ENCODE assay signal across 1 cellular context in genomic region chr17:81959362-81960129, GRCh38.
TF ChIP-seq lines count a peak whose summit lies in the region.

No MANE protein-coding gene starts in this region.

TF ChIP-seq in HepG2, 621 proteins besides CTCF, POLR2A, EP300 and RAD21 (continues in another document):
- no peak for TF ChIP-seq ZNF83 (CRISPR knock-in tag; IDR thresholded peaks at IDR 0.05; ENCODE audit: borderline replicate concordance)
- no peak for TF ChIP-seq GATAD2A (CRISPR knock-in tag; IDR thresholded peaks at IDR 0.05)
- TF ChIP-seq MTF2 (CRISPR knock-in tag; IDR thresholded peaks at IDR 0.05; ENCODE audit: borderline replicate concordance) = no peak
- peak; percentile 23 for TF ChIP-seq ZNF503 (CRISPR knock-in tag; IDR thresholded peaks at IDR 0.05)
- no peak for TF ChIP-seq RFX5 (IDR thresholded peaks at IDR 0.05; ENCODE audit: low read depth, low read length)
- no peak for TF ChIP-seq NR0B2 (CRISPR knock-in tag; IDR thresholded peaks at IDR 0.05)
- no peak for TF ChIP-seq USF2 (IDR thresholded peaks at IDR 0.05; ENCODE audit: low read depth, low read length)
- no peak for TF ChIP-seq USF2 (CRISPR knock-in tag; IDR thresholded peaks at IDR 0.05; ENCODE audit: borderline replicate concordance)
- no peak; the same call in 1 of the 2 replicates for TF ChIP-seq PHF21A (CRISPR knock-in tag; IDR thresholded peaks at IDR 0.05)
- TF ChIP-seq ZNF841 (CRISPR knock-in tag; IDR thresholded peaks at IDR 0.05; ENCODE audit: borderline replicate concordance) = peak; percentile 60; the same call in 1 of the 2 replicates
- no peak for TF ChIP-seq BRCA1 (CRISPR knock-in tag; IDR thresholded peaks at IDR 0.05)
- TF ChIP-seq NRL (CRISPR knock-in tag; IDR thresholded peaks at IDR 0.05; ENCODE audit: borderline replicate concordance) = no peak
- no peak for TF ChIP-seq ZNF776 (CRISPR knock-in tag; IDR thresholded peaks at IDR 0.05)
- no peak for TF ChIP-seq FOXC1 (CRISPR knock-in tag; IDR thresholded peaks at IDR 0.05; ENCODE audit: borderline replicate concordance)
- TF ChIP-seq ZNF138 (CRISPR knock-in tag; IDR thresholded peaks at IDR 0.05; ENCODE audit: low read depth) = 0 out of 2 replicates have a peak, but pooled peaks have one; percentile 26
- no peak for TF ChIP-seq PREB (CRISPR knock-in tag; IDR thresholded peaks at IDR 0.05)
- 0 out of 2 replicates have a peak, but pooled peaks have one; percentile 26 for TF ChIP-seq ZNF44 (CRISPR knock-in tag; IDR thresholded peaks at IDR 0.05)
- TF ChIP-seq ELK4 (CRISPR knock-in tag; IDR thresholded peaks at IDR 0.05; ENCODE audit: borderline replicate concordance) = no peak
- peak; percentile 33; the same call in 1 of the 2 replicates for TF ChIP-seq NR2C2 (CRISPR knock-in tag; IDR thresholded peaks at IDR 0.05; ENCODE audit: borderline replicate concordance)
- TF ChIP-seq SNAPC4 (CRISPR knock-in tag; IDR thresholded peaks at IDR 0.05) = 0 out of 2 replicates have a peak, but pooled peaks have one; percentile 62
- no peak; the same call in 1 of the 2 replicates for TF ChIP-seq SSRP1 (CRISPR knock-in tag; IDR thresholded peaks at IDR 0.05)
- TF ChIP-seq ZNF724P (CRISPR knock-in tag; IDR thresholded peaks at IDR 0.05; ENCODE audit: borderline replicate concordance) = peak; percentile 34; the same call in 1 of the 2 replicates
- TF ChIP-seq SIN3B (IDR thresholded peaks at IDR 0.05; ENCODE audit: low read length) = no peak
- peak; percentile 88 for TF ChIP-seq HOXA3 (CRISPR knock-in tag; IDR thresholded peaks at IDR 0.05)
- TF ChIP-seq NONO (IDR thresholded peaks at IDR 0.05) = no peak
- TF ChIP-seq NONO (CRISPR knock-in tag; conservative IDR thresholded peaks at IDR 0.05) = peak; percentile 81
- TF ChIP-seq ZNF768 (CRISPR knock-in tag; IDR thresholded peaks at IDR 0.05) = no peak
- TF ChIP-seq ZFY (CRISPR knock-in tag; IDR thresholded peaks at IDR 0.05) = peak; percentile 62; the same call in 1 of the 2 replicates
- peak; percentile 72 for TF ChIP-seq HNRNPL (IDR thresholded peaks at IDR 0.05; ENCODE audit: low read depth, low read length)
- TF ChIP-seq ZNF275 (CRISPR knock-in tag; IDR thresholded peaks at IDR 0.05; ENCODE audit: borderline replicate concordance) = 0 out of 2 replicates have a peak, but pooled peaks have one; percentile 8
- peak; percentile 47; the same call in 1 of the 2 replicates for TF ChIP-seq ZNF616 (CRISPR knock-in tag; IDR thresholded peaks at IDR 0.05; ENCODE audit: low read depth)
- no peak for TF ChIP-seq ZNF17 (CRISPR knock-in tag; IDR thresholded peaks at IDR 0.05)
- TF ChIP-seq ZNF788 (CRISPR knock-in tag; IDR thresholded peaks at IDR 0.05; ENCODE audit: borderline replicate concordance) = peak; percentile 40; the same call in 1 of the 2 replicates
- TF ChIP-seq YY1 (IDR thresholded peaks at IDR 0.05; ENCODE audit: insufficient read depth, insufficient replicate concordance, low read depth, low read length) = peak; percentile 82
- peak; percentile 73 for TF ChIP-seq ZNF574 (CRISPR knock-in tag; IDR thresholded peaks at IDR 0.05)
- TF ChIP-seq GPN1 (CRISPR knock-in tag; IDR thresholded peaks at IDR 0.05; ENCODE audit: borderline replicate concordance) = no peak
- no peak for TF ChIP-seq ZKSCAN8 (CRISPR knock-in tag; IDR thresholded peaks at IDR 0.05; ENCODE audit: borderline replicate concordance)
- no peak for TF ChIP-seq HCFC1 (IDR thresholded peaks at IDR 0.05; ENCODE audit: low read depth, low read length)
- TF ChIP-seq KDM6A (CRISPR knock-in tag; IDR thresholded peaks at IDR 0.05; ENCODE audit: low read depth) = no peak
- TF ChIP-seq CEBPG (CRISPR knock-in tag; IDR thresholded peaks at IDR 0.05) = no peak
- 0 out of 2 replicates have a peak, but pooled peaks have one; percentile 59 for TF ChIP-seq ZNF552 (CRISPR knock-in tag; IDR thresholded peaks at IDR 0.05; ENCODE audit: borderline replicate concordance)
- peak; percentile 29; the same call in 1 of the 2 replicates for TF ChIP-seq ZNF431 (CRISPR knock-in tag; IDR thresholded peaks at IDR 0.05; ENCODE audit: borderline replicate concordance, low read depth)
- TF ChIP-seq SOX6 (IDR thresholded peaks at IDR 0.05) = no peak
- TF ChIP-seq SOX6 (CRISPR knock-in tag; IDR thresholded peaks at IDR 0.05) = no peak
- TF ChIP-seq POGK (CRISPR knock-in tag; conservative IDR thresholded peaks at IDR 0.05) = no peak; the same call in 1 of the 2 replicates
- TF ChIP-seq EHMT2 (IDR thresholded peaks at IDR 0.05; ENCODE audit: borderline replicate concordance, low read depth, low read length) = no peak
- TF ChIP-seq ZBTB38 (CRISPR knock-in tag; IDR thresholded peaks at IDR 0.05) = peak; percentile 77
